In the genomic region with DNA sequence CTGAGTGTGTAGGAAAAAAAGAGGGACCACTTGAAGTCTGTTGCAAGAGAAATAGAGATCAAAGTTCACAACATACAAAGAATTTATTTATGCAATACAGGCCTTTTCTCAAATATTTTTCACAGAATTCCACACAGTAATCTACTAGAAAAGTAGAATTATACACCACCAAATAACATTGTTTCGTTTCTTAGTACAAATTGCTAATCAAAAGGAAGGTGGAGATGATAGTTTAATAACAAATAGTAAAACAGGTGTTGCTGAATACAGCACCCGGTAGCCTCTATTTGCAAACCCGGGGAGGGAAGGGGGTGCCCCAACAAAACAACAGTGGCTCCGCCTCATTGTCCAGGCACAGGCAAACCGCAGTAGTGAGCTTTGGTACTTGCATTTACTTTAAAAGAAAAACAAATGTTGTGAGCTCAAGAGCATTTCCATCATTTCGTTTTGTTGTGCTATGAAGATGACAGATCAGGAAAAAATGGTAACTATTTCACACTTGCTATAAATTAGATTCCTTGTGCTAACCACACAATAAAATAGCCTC, we compare ENCODE assay signal across 1 cellular context.
TF ChIP-seq lines count a peak whose summit lies in the region.

No MANE protein-coding gene starts in this region.

TF ChIP-seq in HepG2, 621 proteins besides CTCF, POLR2A, EP300 and RAD21 (continued from another document and continues in another):
- peak; percentile 79 for TF ChIP-seq PAXIP1 (CRISPR knock-in tag; conservative IDR thresholded peaks at IDR 0.05)
- TF ChIP-seq FOXJ3 (CRISPR knock-in tag; IDR thresholded peaks at IDR 0.05; ENCODE audit: borderline replicate concordance) = 0 out of 2 replicates have a peak, but pooled peaks have one; percentile 25
- no peak; the same call in 1 of the 2 replicates for TF ChIP-seq EHMT2 (IDR thresholded peaks at IDR 0.05; ENCODE audit: borderline replicate concordance, low read depth, low read length)
- TF ChIP-seq, protein P1, sequence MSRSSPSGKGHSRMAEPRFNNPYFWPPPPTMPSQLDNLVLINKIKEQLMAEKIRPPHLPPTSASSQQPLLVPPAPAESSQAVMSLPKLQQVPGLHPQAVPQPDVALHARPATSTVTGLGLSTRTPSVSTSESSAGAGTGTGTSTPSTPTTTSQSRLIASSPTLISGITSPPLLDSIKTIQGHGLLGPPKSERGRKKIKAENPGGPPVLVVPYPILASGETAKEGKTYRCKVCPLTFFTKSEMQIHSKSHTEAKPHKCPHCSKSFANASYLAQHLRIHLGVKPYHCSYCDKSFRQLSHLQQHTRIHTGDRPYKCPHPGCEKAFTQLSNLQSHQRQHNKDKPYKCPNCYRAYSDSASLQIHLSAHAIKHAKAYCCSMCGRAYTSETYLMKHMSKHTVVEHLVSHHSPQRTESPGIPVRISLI (CRISPR knock-in tag; IDR thresholded peaks at IDR 0.05; ENCODE audit: borderline replicate concordance) = peak; percentile 48; the same call in 1 of the 2 replicates
- TF ChIP-seq ZNF484 (CRISPR knock-in tag; IDR thresholded peaks at IDR 0.05; ENCODE audit: borderline replicate concordance, low read depth) = no peak
- no peak for TF ChIP-seq ZNF782 (CRISPR knock-in tag; IDR thresholded peaks at IDR 0.05; ENCODE audit: borderline replicate concordance)
- no peak for TF ChIP-seq ZFP82 (CRISPR knock-in tag; IDR thresholded peaks at IDR 0.05; ENCODE audit: borderline replicate concordance)
- 0 out of 2 replicates have a peak, but pooled peaks have one; percentile 28 for TF ChIP-seq RCOR2 (CRISPR knock-in tag; IDR thresholded peaks at IDR 0.05)
- no peak for TF ChIP-seq EZH2 (conservative IDR thresholded peaks at IDR 0.05; ENCODE audit: low read depth, low read length)
- TF ChIP-seq STAT6 (CRISPR knock-in tag; IDR thresholded peaks at IDR 0.05; ENCODE audit: borderline replicate concordance) = no peak
- no peak for TF ChIP-seq IKZF5 (CRISPR knock-in tag; IDR thresholded peaks at IDR 0.05)
- TF ChIP-seq, protein P2, sequence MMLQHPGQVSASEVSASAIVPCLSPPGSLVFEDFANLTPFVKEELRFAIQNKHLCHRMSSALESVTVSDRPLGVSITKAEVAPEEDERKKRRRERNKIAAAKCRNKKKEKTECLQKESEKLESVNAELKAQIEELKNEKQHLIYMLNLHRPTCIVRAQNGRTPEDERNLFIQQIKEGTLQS (CRISPR knock-in tag; IDR thresholded peaks at IDR 0.05) = no peak
- TF ChIP-seq ZBTB3 (CRISPR knock-in tag; IDR thresholded peaks at IDR 0.05; ENCODE audit: borderline replicate concordance, low read depth) = no peak
- TF ChIP-seq SOX6 (IDR thresholded peaks at IDR 0.05) = no peak
- peak; percentile 89 for TF ChIP-seq SOX6 (CRISPR knock-in tag; IDR thresholded peaks at IDR 0.05)
- no peak for TF ChIP-seq CERS6 (CRISPR knock-in tag; IDR thresholded peaks at IDR 0.05)
- TF ChIP-seq REXO4 (CRISPR knock-in tag; IDR thresholded peaks at IDR 0.05; ENCODE audit: borderline replicate concordance) = no peak
- peak; percentile 65 for TF ChIP-seq ARID5B (CRISPR knock-in tag; IDR thresholded peaks at IDR 0.05)
- TF ChIP-seq FIP1L1 (IDR thresholded peaks at IDR 0.05; ENCODE audit: borderline replicate concordance, insufficient read depth, low read depth, low read length) = no peak
- no peak for TF ChIP-seq TFDP2 (CRISPR knock-in tag; IDR thresholded peaks at IDR 0.05)
- TF ChIP-seq ZBTB33 (CRISPR knock-in tag; IDR thresholded peaks at IDR 0.05) = no peak
- no peak for TF ChIP-seq ZNF143 (CRISPR knock-in tag; IDR thresholded peaks at IDR 0.05)
- no peak for TF ChIP-seq NKX3-1 (CRISPR knock-in tag; IDR thresholded peaks at IDR 0.05)
- TF ChIP-seq PITX1 (CRISPR knock-in tag; IDR thresholded peaks at IDR 0.05) = no peak
- no peak for TF ChIP-seq CAMTA2 (CRISPR knock-in tag; IDR thresholded peaks at IDR 0.05; ENCODE audit: borderline replicate concordance)
- no peak for TF ChIP-seq SATB2 (CRISPR knock-in tag; IDR thresholded peaks at IDR 0.05)
- TF ChIP-seq ZBTB7A (CRISPR knock-in tag; IDR thresholded peaks at IDR 0.05) = no peak
- TF ChIP-seq ZNF619 (CRISPR knock-in tag; IDR thresholded peaks at IDR 0.05) = no peak
- TF ChIP-seq RORA (CRISPR knock-in tag; IDR thresholded peaks at IDR 0.05) = no peak
- TF ChIP-seq KDM4B (CRISPR knock-in tag; IDR thresholded peaks at IDR 0.05) = no peak
- TF ChIP-seq ZNF430 (CRISPR knock-in tag; IDR thresholded peaks at IDR 0.05) = no peak
- TF ChIP-seq, protein P3, sequence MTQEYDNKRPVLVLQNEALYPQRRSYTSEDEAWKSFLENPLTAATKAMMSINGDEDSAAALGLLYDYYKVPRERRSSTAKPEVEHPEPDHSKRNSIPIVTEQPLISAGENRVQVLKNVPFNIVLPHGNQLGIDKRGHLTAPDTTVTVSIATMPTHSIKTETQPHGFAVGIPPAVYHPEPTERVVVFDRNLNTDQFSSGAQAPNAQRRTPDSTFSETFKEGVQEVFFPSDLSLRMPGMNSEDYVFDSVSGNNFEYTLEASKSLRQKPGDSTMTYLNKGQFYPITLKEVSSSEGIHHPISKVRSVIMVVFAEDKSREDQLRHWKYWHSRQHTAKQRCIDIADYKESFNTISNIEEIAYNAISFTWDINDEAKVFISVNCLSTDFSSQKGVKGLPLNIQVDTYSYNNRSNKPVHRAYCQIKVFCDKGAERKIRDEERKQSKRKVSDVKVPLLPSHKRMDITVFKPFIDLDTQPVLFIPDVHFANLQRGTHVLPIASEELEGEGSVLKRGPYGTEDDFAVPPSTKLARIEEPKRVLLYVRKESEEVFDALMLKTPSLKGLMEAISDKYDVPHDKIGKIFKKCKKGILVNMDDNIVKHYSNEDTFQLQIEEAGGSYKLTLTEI (CRISPR knock-in tag; conservative IDR thresholded peaks at IDR 0.05) = no peak
- TF ChIP-seq ZSCAN9 (CRISPR knock-in tag; IDR thresholded peaks at IDR 0.05; ENCODE audit: borderline replicate concordance) = no peak
- TF ChIP-seq NCOA1 (CRISPR knock-in tag; IDR thresholded peaks at IDR 0.05) = no peak
- 0 out of 2 replicates have a peak, but pooled peaks have one; percentile 19 for TF ChIP-seq KAT8 (CRISPR knock-in tag; IDR thresholded peaks at IDR 0.05)
- no peak for TF ChIP-seq ZFP36 (IDR thresholded peaks at IDR 0.05; ENCODE audit: borderline replicate concordance, low read depth, low read length, partially characterized antibody)
- 0 out of 2 replicates have a peak, but pooled peaks have one; percentile 43 for TF ChIP-seq PPARG (CRISPR knock-in tag; conservative IDR thresholded peaks at IDR 0.05)
- no peak for TF ChIP-seq ZNF317 (CRISPR knock-in tag; IDR thresholded peaks at IDR 0.05)
- no peak for TF ChIP-seq ZC3H13 (CRISPR knock-in tag; IDR thresholded peaks at IDR 0.05)
- peak; percentile 50; the same call in 1 of the 2 replicates for TF ChIP-seq CEBPG (CRISPR knock-in tag; IDR thresholded peaks at IDR 0.05)
- no peak for TF ChIP-seq ZNF670 (CRISPR knock-in tag; IDR thresholded peaks at IDR 0.05; ENCODE audit: borderline replicate concordance)
- no peak for TF ChIP-seq WIZ (CRISPR knock-in tag; IDR thresholded peaks at IDR 0.05)
